In the genomic region with DNA sequence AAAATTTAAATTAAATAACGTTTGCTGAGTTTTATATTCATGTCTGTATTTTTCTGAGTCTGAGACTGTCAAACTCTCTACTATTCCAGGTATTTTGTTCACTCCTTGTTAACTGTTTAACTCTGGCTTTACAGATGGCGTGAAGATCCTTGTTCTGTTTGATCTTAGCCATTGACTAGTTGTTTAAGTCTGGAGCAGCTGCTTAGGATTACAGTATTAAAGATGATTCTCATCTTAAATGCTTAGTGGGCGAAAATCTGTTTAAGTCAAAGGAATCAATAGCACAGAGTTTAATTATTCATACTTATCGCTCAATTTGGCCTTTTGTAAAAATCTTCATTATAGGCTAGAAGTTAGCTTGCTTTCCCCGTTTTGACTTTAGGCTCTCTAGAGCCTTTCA, we compare ENCODE assay signal across 14 cellular contexts. TPM values are rescaled to one million over a fixed set of nuclear protein-coding genes. Genes with fewer than 3 reads are reported as not detected.
DNase-seq lines count a peak whose midpoint lies in the region; ATAC-seq and TF ChIP-seq lines count a peak whose summit lies in the region.
"Had no signal": no experiment of that assay in that cellular context is flagged by ENCODE, and none has a peak within 500 bp of the region (broad histone marks: within the 10 kb centered on the region; RNA-seq: fewer than 3 reads in every experiment).

No MANE protein-coding gene starts in this region.

- H3K4me3 Mint-ChIP-seq in chondrocyte (ENCODE audit: unreplicated experiment): peak overlapping the region; percentile 84
- H3K4me3 Mint-ChIP-seq: IgD-negative memory B cell had no signal

- no peak overlapping the region for H2AK5ac ChIP-seq in mesendoderm (ENCODE audit: low read length)

- H3K36me3 ChIP-seq in mesendoderm (ENCODE audit: control insufficient read depth, insufficient read depth, low read length): no peaks in the 10 kb centered on the region
- H3K36me3 ChIP-seq in thoracic aorta: no peaks in the 10 kb centered on the region
- H3K36me3 ChIP-seq: colonic mucosa had no signal

- H3K56ac ChIP-seq in mesendoderm (ENCODE audit: low read length): no peak overlapping the region

- no peak overlapping the region for H2BK15ac ChIP-seq in mesendoderm (replicated peaks; ENCODE audit: low read depth)

- H3K4me1 ChIP-seq in mesendoderm (ENCODE audit: control insufficient read depth, low read depth, low read length) (no peaks in the 10 kb centered on the region), thoracic aorta (ENCODE audit: control insufficient read depth in 1 of 2, low read depth in 2 of 2) (peaks cover 16 to 43% of the 10 kb centered on the region in 2 donors)
- H3K4me1 ChIP-seq: colonic mucosa had no signal

- DNase-seq in NCI-H524 treated with DMSO at 0.1 percent for 48 hours (lab: John Stamatoyannopoulos, UW): peak; percentile 69
- DNase-seq in chondrocyte (ENCODE audit: low spot score): no peak
- peak; percentile 52 for DNase-seq in mesendoderm
- no peak for DNase-seq in thoracic aorta (ENCODE audit: low spot score)
- DNase-seq in mucosa of gallbladder (ENCODE audit: low spot score): no peak
- DNase-seq in activated CD4-positive, alpha-beta T cell treated with anti-CD3 and anti-CD28 coated beads for 1 hour: no peak
- DNase-seq in GM13977 (ENCODE audit: low spot score): no peak
- DNase-seq: colonic mucosa; naive thymus-derived CD4-positive, alpha-beta T cell; stimulated activated CD4-positive, alpha-beta T cell treated with anti-CD3 and anti-CD28 coated beads, Interleukin-4, amount 100 ng/mL, for 1 hour had no signal

- WGBS in mesendoderm (ENCODE audit: extremely low coverage, insufficient coverage, low lambda C conversion rate): no CpG with 5 or more reads among the region's 5 CpGs

- no peak overlapping the region for H3K4ac ChIP-seq in mesendoderm (ENCODE audit: low read depth, low read length)

- peaks cover 5% of the 10 kb centered on the region for H3K9me3 ChIP-seq in thoracic aorta
- H3K9me3 ChIP-seq: colonic mucosa had no signal

- peaks cover 5% of the 10 kb centered on the region for H3K79me1 ChIP-seq in mesendoderm (ENCODE audit: low read length)

- H3K4me3 ChIP-seq in mesendoderm (ENCODE audit: low read length) (no peak overlapping the region), thoracic aorta (peak overlapping the region; percentile 81)
- H3K4me3 ChIP-seq: colonic mucosa, GM12878 had no signal

- in situ Hi-C loops in GM13977 (cut with MboI; ENCODE audit: low pct_unique_long_range_greater_than_20kb, low sequenced_read_pairs, unreplicated experiment): no loop called here

- peaks cover 12% of the 10 kb centered on the region for H3K9me3 Mint-ChIP-seq in chondrocyte (ENCODE audit: low read depth)

- no peaks in the 10 kb centered on the region for H3K27me3 ChIP-seq in mesendoderm (ENCODE audit: insufficient read depth, low read length, poor library complexity)
- H3K27me3 ChIP-seq in thoracic aorta (replicated peaks; ENCODE audit: insufficient read depth): no peaks in the 10 kb centered on the region
- H3K27me3 ChIP-seq: colonic mucosa had no signal

- H4K8ac ChIP-seq in mesendoderm (ENCODE audit: low read depth, low read length): no peak overlapping the region

- H3K27ac Mint-ChIP-seq in chondrocyte (ENCODE audit: unreplicated experiment): peak overlapping the region; percentile 50
- H3K27ac Mint-ChIP-seq: IgD-negative memory B cell; naive thymus-derived CD4-positive, alpha-beta T cell had no signal

- H2BK5ac ChIP-seq in mesendoderm (ENCODE audit: low read length): no peak overlapping the region

- TF ChIP-seq CTCF in chondrocyte (IDR thresholded peaks at IDR 0.05) (no peak), thoracic aorta (IDR thresholded peaks at IDR 0.05) (no peak), GM13977 (IDR thresholded peaks at IDR 0.05; ENCODE audit: extremely low read depth, insufficient read depth, missing control alignments) (no peak)

- H3K79me2 ChIP-seq in mesendoderm (ENCODE audit: control insufficient read depth, insufficient read depth, low read length): peaks cover 42% of the 10 kb centered on the region

- no peak overlapping the region for H3K4me2 ChIP-seq in mesendoderm (ENCODE audit: low read length)

- H3K27me3 Mint-ChIP-seq in chondrocyte (ENCODE audit: low read depth): no peaks in the 10 kb centered on the region

- H3K27ac ChIP-seq in mesendoderm (ENCODE audit: low read depth, low read length) (no peak overlapping the region), thoracic aorta (peak overlapping the region; percentile 96 to 98)
- H3K27ac ChIP-seq: colonic mucosa, VCaP had no signal

- H4K5ac ChIP-seq in mesendoderm (ENCODE audit: low read length): no peak overlapping the region

- H3K18ac ChIP-seq in mesendoderm (ENCODE audit: low read length): no peak overlapping the region

- peaks cover 8% of the 10 kb centered on the region for H3K36me3 Mint-ChIP-seq in chondrocyte (ENCODE audit: low read depth)

- H3K9ac ChIP-seq in mesendoderm (ENCODE audit: low read length): no peak overlapping the region

- no peak overlapping the region for H2BK120ac ChIP-seq in mesendoderm (ENCODE audit: low read depth, low read length)

- no peak overlapping the region for H3K23ac ChIP-seq in mesendoderm (ENCODE audit: low read length)

- peaks cover 65% of the 10 kb centered on the region for H3K4me1 Mint-ChIP-seq in chondrocyte (ENCODE audit: low read depth)

- ATAC-seq in thoracic aorta (ENCODE audit: insufficient number of reproducible peaks, low FRiP score, low read depth) (no peak), HG02763 (IDR thresholded peaks at IDR 0.05; ENCODE audit: unreplicated experiment) (no peak)
- ATAC-seq: GM12878; naive thymus-derived CD4-positive, alpha-beta T cell had no signal

RNA-seq across cellular contexts. Expression of a gene that starts 2.4 kb away (rescaled TPM):
- 104 to 255 TPM (median 110 TPM) in 3 replicates for total RNA-seq in chondrocyte
- polyA plus RNA-seq in mesendoderm (2013, experiment 1 of 2): 66.6 TPM
- polyA plus RNA-seq in mesendoderm (2013, experiment 2 of 2): 62.9 TPM
- 10 to 100 TPM; 68.5 to 87.7 TPM for total RNA-seq in thoracic aorta
- total RNA-seq in mucosa of gallbladder: 57.6 TPM

Comparison
In these comparisons a context has a peak if more than half of its experiments do, and no peak if none do; other contexts are left out.
1. DNase-seq: peak in NCI-H524 treated with DMSO at 0.1 percent for 48 hours (single experiment) and mesendoderm (single experiment); none in chondrocyte (single experiment), thoracic aorta (single experiment), mucosa of gallbladder (single experiment), activated CD4-positive, alpha-beta T cell treated with anti-CD3 and anti-CD28 coated beads for 1 hour (single experiment) and GM13977 (single experiment).